ENCODE assay signal across 8 cellular contexts in the genomic region with DNA sequence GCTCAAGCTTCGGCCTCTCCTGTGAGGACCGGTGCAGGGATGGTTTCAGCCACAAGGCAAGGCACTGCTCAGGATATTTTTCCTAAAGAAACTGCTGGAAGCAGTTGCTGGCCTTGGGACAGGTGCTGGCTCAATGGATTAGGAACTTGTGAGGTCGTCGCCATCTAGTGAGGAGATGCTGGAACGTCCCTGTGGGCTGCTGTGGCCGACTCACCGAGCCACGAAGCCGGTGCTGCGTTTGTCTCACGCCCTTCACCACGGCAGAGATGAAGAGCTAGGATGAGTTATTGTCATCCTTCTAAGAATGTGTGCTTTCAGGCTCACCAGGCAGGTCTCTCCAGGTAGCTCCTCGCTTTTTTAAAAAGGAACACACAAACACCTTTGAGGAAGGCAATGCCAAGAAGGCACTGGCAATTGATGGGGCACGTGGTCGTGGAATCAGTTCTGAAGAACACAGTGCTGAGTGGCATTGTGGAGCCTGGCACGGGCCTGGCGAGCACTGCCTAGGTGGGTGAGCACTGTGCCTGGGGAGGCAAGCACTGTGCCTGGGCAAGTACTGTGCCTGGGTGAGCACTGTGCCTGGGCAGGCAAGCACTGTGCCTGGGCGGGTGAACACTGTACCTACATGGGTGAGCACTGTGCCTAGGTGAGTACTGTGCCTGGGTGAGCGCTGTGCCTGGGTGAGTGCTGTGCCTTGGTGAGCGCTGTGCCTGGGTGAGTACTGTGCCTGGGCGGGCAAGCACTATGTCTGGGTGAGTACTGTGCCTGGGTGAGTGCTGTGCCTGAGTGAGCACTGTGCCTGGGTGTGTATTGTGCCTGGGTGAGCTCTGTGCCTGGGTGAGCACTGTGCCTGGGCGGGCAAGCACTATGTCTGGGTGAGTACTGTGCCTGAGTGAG.
DNase-seq lines count a peak whose midpoint lies in the region; ATAC-seq, FAIRE-seq and TF ChIP-seq lines count a peak whose summit lies in the region.

No MANE protein-coding gene starts in this region.

- no peak overlapping the region for H3K18ac ChIP-seq in H1 (ENCODE audit: extremely low read depth, low read length)

- H3K4ac ChIP-seq in H1 (replicated peaks; ENCODE audit: insufficient read length, low read depth, low read length): no peak overlapping the region

- H2AFZ ChIP-seq in H1 (ENCODE audit: low read length): no peak overlapping the region; the same call in 1 of the 2 replicates

- no peak overlapping the region for H3K4me2 ChIP-seq in H1 (ENCODE audit: insufficient read depth in 1 of 2, low read depth in 2 of 2, low read length in 2 of 2)

- H3K14ac ChIP-seq in H1 (ENCODE audit: insufficient read length): no peak overlapping the region

- H3K4me1 ChIP-seq in H1 (replicated peaks in 1 of 4; ENCODE audit: control insufficient read depth in 3 of 4, insufficient read depth in 4 of 4, low read length in 3 of 4): peaks cover 0 to 2% (median under 1%) of the 10 kb centered on the region in 4 experiments; a peak in 2 of 7 replicates
- no peaks in the 10 kb centered on the region for H3K4me1 ChIP-seq in naive thymus-derived CD4-positive, alpha-beta T cell (ENCODE audit: control insufficient read depth in 2 of 2, insufficient read depth in 2 of 2, low read length in 2 of 2)

- no peaks in the 10 kb centered on the region for H3K27me3 ChIP-seq in H1 (replicated peaks in 1 of 4; ENCODE audit: control insufficient read depth in 3 of 4, extremely low read depth in 1 of 4, insufficient read depth in 3 of 4, low read length in 3 of 4)
- no peaks in the 10 kb centered on the region for H3K27me3 ChIP-seq in naive thymus-derived CD4-positive, alpha-beta T cell (ENCODE audit: control insufficient read depth in 2 of 2, insufficient read depth in 2 of 2, low read length in 2 of 2)

- peak overlapping the region; percentile 19; the same call in 1 of the 2 replicates for H2BK12ac ChIP-seq in H1 (ENCODE audit: low read depth, low read length)

- peak; percentile 92 for FAIRE-seq in H1 (lab: Jason Lieb, UNC)

- peak overlapping the region; percentile 35; the same call in 1 of the 2 replicates for H2BK5ac ChIP-seq in H1 (ENCODE audit: low read depth, low read length)

- H3K9me3 ChIP-seq in H1 (ENCODE audit: insufficient read depth in 2 of 2, low read depth in 1 of 2, low read length in 1 of 2): peaks cover 0 to 9% of the 10 kb centered on the region in 2 experiments; a peak in 3 of 4 replicates
- no peaks in the 10 kb centered on the region for H3K9me3 ChIP-seq in naive thymus-derived CD4-positive, alpha-beta T cell (ENCODE audit: control insufficient read depth in 2 of 3, low read length in 3 of 3)

- no peak overlapping the region for H2BK15ac ChIP-seq in H1 (ENCODE audit: low read length)

- no peak overlapping the region for H2BK120ac ChIP-seq in H1 (replicated peaks; ENCODE audit: low read depth, low read length)

- H2BK20ac ChIP-seq in H1 (ENCODE audit: low read length): no peak overlapping the region

- TF ChIP-seq RAD21 in H1 (IDR thresholded peaks at IDR 0.05 in 1 of 2, conservative IDR thresholded peaks at IDR 0.05 in 1 of 2; ENCODE audit: low read depth in 2 of 2, low read length in 2 of 2): peak; percentile 69 to 73

- no peak overlapping the region for H4K8ac ChIP-seq in H1 (ENCODE audit: extremely low read depth, insufficient read depth, low read length)

- CTCF ChIA-PET in H1 (lab: Charles Lee; ENCODE audit: partially characterized antibody): interaction anchor here (0.9 to 1.6 kb wide), 9 partner anchors 14 to 394 kb away, joined by 3 to 9 read pairs (median 4); no protein-coding TSS in a partner anchor
- CTCF ChIA-PET in naive thymus-derived CD4-positive, alpha-beta T cell (lab: Charles Lee): no interaction called here

- no peak overlapping the region for H2AK5ac ChIP-seq in H1 (ENCODE audit: low read depth, low read length)

- no peak overlapping the region for H4K5ac ChIP-seq in H1 (ENCODE audit: insufficient read length, low read depth, low read length)

- 79% methylated on average over 22 of the region's 22 CpGs; no CpG with 5 or more reads in 1 of the 2 experiments for WGBS in H1 (ENCODE audit: extremely low coverage in 1 of 2, insufficient coverage in 1 of 2, insufficient read length in 1 of 2, insufficient replicate concordance in 2 of 2, low coverage in 1 of 2, low lambda C conversion rate in 2 of 2, missing lambda C conversion rate in 1 of 2), 2 experiments

- peak; percentile 81 for DNase-seq in AG20443 (ENCODE audit: low spot score)
- DNase-seq in H4 (ENCODE audit: low spot score): peak; percentile 8
- peak; percentile 38 for DNase-seq in NCI-H748 treated with DMSO at 0.1 percent for 48 hours (lab: John Stamatoyannopoulos, UW)
- peak; percentile 29 to 54 for DNase-seq in H1 (ENCODE audit: low read depth in 1 of 2, low spot score in 2 of 2)
- peak in 1 of 9 donors; percentile 14 for DNase-seq in naive thymus-derived CD4-positive, alpha-beta T cell
- no peak for DNase-seq in mesothelial cell of epicardium (ENCODE audit: low spot score in 2 of 2, unreplicated experiment in 2 of 2)
- DNase-seq in stimulated activated CD4-positive, alpha-beta T cell treated with anti-CD3 and anti-CD28 coated beads, Interleukin-4, amount 100 ng/mL, for 1 hour: no peak

- intact Hi-C loops in naive thymus-derived CD4-positive, alpha-beta T cell (cut with micrococcal nuclease): loop anchor here in 1 of 2 donors (5.0 kb wide), 1 partner anchor 393 kb away; no protein-coding TSS in a partner anchor

- peaks cover 0 to 2% (median 0%) of the 10 kb centered on the region in 11 donors for H3K9me3 Mint-ChIP-seq in naive thymus-derived CD4-positive, alpha-beta T cell
- H3K9me3 Mint-ChIP-seq in mesothelial cell of epicardium: peaks cover 6% of the 10 kb centered on the region

- H3K27ac Mint-ChIP-seq in naive thymus-derived CD4-positive, alpha-beta T cell: no peak overlapping the region
- no peak overlapping the region for H3K27ac Mint-ChIP-seq in mesothelial cell of epicardium

- peaks cover 0 to 7% (median 4%) of the 10 kb centered on the region in 7 donors for H3K4me1 Mint-ChIP-seq in naive thymus-derived CD4-positive, alpha-beta T cell
- H3K4me1 Mint-ChIP-seq in mesothelial cell of epicardium: no peaks in the 10 kb centered on the region

- H3K56ac ChIP-seq in H1 (replicated peaks; ENCODE audit: insufficient read length, low read depth, low read length): no peak overlapping the region

- H3K79me1 ChIP-seq in H1 (ENCODE audit: low read depth, low read length): no peaks in the 10 kb centered on the region

- TF ChIP-seq CTCF in H1 (IDR thresholded peaks at IDR 0.05; ENCODE audit: control extremely low read depth in 1 of 3, insufficient read depth in 1 of 3, low read depth in 1 of 3, low read length in 3 of 3): peak; percentile 65 to 77 (median 74)
- no peak for TF ChIP-seq CTCF in mesothelial cell of epicardium (IDR thresholded peaks at IDR 0.05; ENCODE audit: unreplicated experiment)

- H3K79me2 ChIP-seq in H1 (ENCODE audit: control insufficient read depth in 1 of 2, insufficient read depth in 2 of 2, low read length in 2 of 2): no peaks in the 10 kb centered on the region

- no peaks in the 10 kb centered on the region for H3K23me2 ChIP-seq in H1 (ENCODE audit: low read depth, low read length)

- H3K27ac ChIP-seq in H1 (ENCODE audit: low read depth, low read length): no peak overlapping the region
- H3K27ac ChIP-seq in naive thymus-derived CD4-positive, alpha-beta T cell (ENCODE audit: low read depth, low read length): no peak overlapping the region

- no peaks in the 10 kb centered on the region for H4K20me1 ChIP-seq in H1 (replicated peaks in 1 of 2; ENCODE audit: control insufficient read depth in 1 of 2, insufficient read depth in 2 of 2, low read length in 2 of 2)

- TF ChIP-seq POLR2A in H1 (IDR thresholded peaks at IDR 0.05; ENCODE audit: control extremely low read depth in 1 of 2, low read depth in 2 of 2, low read length in 2 of 2): no peak

- no peak overlapping the region for H3K4me3 ChIP-seq in H1 (ENCODE audit: extremely low read depth in 1 of 4, insufficient read depth in 2 of 4, low read depth in 3 of 4, low read length in 4 of 4)
- no peak overlapping the region for H3K4me3 ChIP-seq in naive thymus-derived CD4-positive, alpha-beta T cell (ENCODE audit: low read length)

- no peak overlapping the region for H3K4me3 Mint-ChIP-seq in naive thymus-derived CD4-positive, alpha-beta T cell
- H3K4me3 Mint-ChIP-seq in mesothelial cell of epicardium: no peak overlapping the region

- TF ChIP-seq EP300 in H1 (IDR thresholded peaks at IDR 0.05; ENCODE audit: borderline replicate concordance in 1 of 2, low read depth in 2 of 2, low read length in 2 of 2): no peak

- no peak overlapping the region for H3K9ac ChIP-seq in H1 (replicated peaks in 1 of 4; ENCODE audit: extremely low read depth in 1 of 4, low read depth in 3 of 4, low read length in 3 of 4)

- peak; percentile 34 for ATAC-seq in naive thymus-derived CD4-positive, alpha-beta T cell
- ATAC-seq in GM18502 (IDR thresholded peaks at IDR 0.05; ENCODE audit: poor library complexity, unreplicated experiment): no peak

- H3K27me3 Mint-ChIP-seq in naive thymus-derived CD4-positive, alpha-beta T cell: peaks cover 4 to 26% (median 11%) of the 10 kb centered on the region in 5 donors
- peaks cover 71% of the 10 kb centered on the region for H3K27me3 Mint-ChIP-seq in mesothelial cell of epicardium (ENCODE audit: low read depth)

- H3K36me3 Mint-ChIP-seq in naive thymus-derived CD4-positive, alpha-beta T cell: no peaks in the 10 kb centered on the region
- no peaks in the 10 kb centered on the region for H3K36me3 Mint-ChIP-seq in mesothelial cell of epicardium

- no peaks in the 10 kb centered on the region for H3K36me3 ChIP-seq in H1 (ENCODE audit: control insufficient read depth in 2 of 4, insufficient read depth in 4 of 4, low read length in 3 of 4)
- no peaks in the 10 kb centered on the region for H3K36me3 ChIP-seq in naive thymus-derived CD4-positive, alpha-beta T cell (ENCODE audit: control insufficient read depth in 2 of 3, insufficient read depth in 3 of 3, low read length in 3 of 3)

- no peak overlapping the region for H3K23ac ChIP-seq in H1 (ENCODE audit: insufficient read length)

- H4K91ac ChIP-seq in H1 (replicated peaks; ENCODE audit: insufficient read length, low read length): no peak overlapping the region

- POLR2A ChIA-PET in H1 (lab: Charles Lee; ENCODE audit: partially characterized antibody): no interaction called here
- POLR2A ChIA-PET in naive thymus-derived CD4-positive, alpha-beta T cell (lab: Charles Lee): no interaction called here

TF ChIP-seq in H1, 55 proteins besides CTCF, POLR2A, EP300 and RAD21 (continues in another document):
- TF ChIP-seq, protein P1, sequence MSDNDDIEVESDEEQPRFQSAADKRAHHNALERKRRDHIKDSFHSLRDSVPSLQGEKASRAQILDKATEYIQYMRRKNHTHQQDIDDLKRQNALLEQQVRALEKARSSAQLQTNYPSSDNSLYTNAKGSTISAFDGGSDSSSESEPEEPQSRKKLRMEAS (IDR thresholded peaks at IDR 0.05): peak; percentile 69
- TF ChIP-seq POU5F1 (IDR thresholded peaks at IDR 0.05; ENCODE audit: low read depth, low read length): no peak
- TF ChIP-seq, protein P2, sequence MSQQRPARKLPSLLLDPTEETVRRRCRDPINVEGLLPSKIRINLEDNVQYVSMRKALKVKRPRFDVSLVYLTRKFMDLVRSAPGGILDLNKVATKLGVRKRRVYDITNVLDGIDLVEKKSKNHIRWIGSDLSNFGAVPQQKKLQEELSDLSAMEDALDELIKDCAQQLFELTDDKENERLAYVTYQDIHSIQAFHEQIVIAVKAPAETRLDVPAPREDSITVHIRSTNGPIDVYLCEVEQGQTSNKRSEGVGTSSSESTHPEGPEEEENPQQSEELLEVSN (IDR thresholded peaks at IDR 0.05): peak; percentile 58

Comparison
In these comparisons a context has a peak if more than half of its experiments do, and no peak if none do; other contexts are left out.
1. DNase-seq: peak in AG20443 (single experiment), H4 (single experiment), NCI-H748 treated with DMSO at 0.1 percent for 48 hours (single experiment) and H1 (2 of 2); none in mesothelial cell of epicardium (0 of 2) and stimulated activated CD4-positive, alpha-beta T cell treated with anti-CD3 and anti-CD28 coated beads, Interleukin-4, amount 100 ng/mL, for 1 hour (single experiment).